ENCODE assay signal across 8 cellular contexts in the genomic region with DNA sequence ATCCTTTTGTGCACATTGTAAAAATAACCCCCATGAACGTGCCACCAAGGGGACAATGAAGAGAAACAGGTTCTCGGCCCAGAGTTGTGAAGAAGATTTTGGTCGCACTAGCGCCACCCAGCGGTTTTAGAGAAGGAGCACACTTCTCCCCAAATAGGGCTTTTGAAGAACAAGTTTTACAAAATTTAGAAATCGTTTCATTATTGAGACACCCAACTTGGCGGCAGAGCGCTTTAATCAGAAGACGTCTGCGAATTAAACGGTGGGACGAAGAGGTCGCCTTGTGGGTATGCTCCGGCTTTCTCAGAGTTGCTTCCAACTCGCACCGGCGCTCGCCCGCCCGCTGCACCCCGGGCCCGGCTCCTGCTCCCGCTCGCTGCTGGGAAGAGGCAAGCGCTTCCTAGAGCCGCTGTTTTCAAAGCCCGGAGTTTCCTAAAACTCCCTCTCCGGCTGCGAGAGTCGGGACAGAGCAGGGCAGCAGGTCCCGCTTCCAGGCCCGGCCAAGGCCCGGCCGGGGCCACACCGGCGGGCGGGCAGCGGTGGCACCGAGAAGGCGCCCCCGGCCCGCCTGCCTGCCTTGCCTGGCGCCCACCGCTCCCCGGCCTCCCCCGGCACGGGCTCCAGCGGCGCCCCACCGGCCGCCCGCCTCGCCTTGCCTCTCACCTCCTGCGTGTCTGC. TPM values are rescaled to one million over a fixed set of nuclear protein-coding genes. Genes with fewer than 3 reads are reported as not detected.
A peak's percentile ranks its signal among the peaks of the same experiment; 100 is the strongest.
DNase-seq lines count a peak whose midpoint lies in the region; ATAC-seq, FAIRE-seq and TF ChIP-seq lines count a peak whose summit lies in the region.

No MANE protein-coding gene starts in this region.

- FAIRE-seq in astrocyte (lab: Jason Lieb, UNC): no peak

- H2AFZ ChIP-seq in astrocyte (ENCODE audit: low read depth, low read length): peak overlapping the region; percentile 70

- H3K9me3 Mint-ChIP-seq in astrocyte (ENCODE audit: unreplicated experiment): peaks cover 13% of the 10 kb centered on the region

- DNase-seq in EH (ENCODE audit: low read depth): peak; percentile 76
- peak; percentile 45 for DNase-seq in KG1 (lab: John Stamatoyannopoulos, UW)
- peak; percentile 53 for DNase-seq in NOMO-1 treated with dmso at 0.1 percent for 144 hours (lab: John Stamatoyannopoulos, UW; ENCODE audit: unreplicated experiment)
- DNase-seq in astrocyte (ENCODE audit: low read depth): peak; percentile 45

- H3K36me3 ChIP-seq in astrocyte (ENCODE audit: insufficient read depth, low read length) (no peaks in the 10 kb centered on the region), iPS-20b (ENCODE audit: insufficient read depth, low read depth, low read length) (no peaks in the 10 kb centered on the region), skeletal muscle tissue (ENCODE audit: control insufficient read depth in 3 of 3, insufficient read depth in 3 of 3, low read length in 3 of 3) (no peaks in the 10 kb centered on the region)

- H3K9me3 ChIP-seq in astrocyte (ENCODE audit: insufficient read depth, low read depth, low read length) (no peaks in the 10 kb centered on the region), iPS-20b (ENCODE audit: insufficient read depth, low read depth, low read length) (no peaks in the 10 kb centered on the region; the same call in 1 of the 2 replicates), skeletal muscle tissue (ENCODE audit: control insufficient read depth in 3 of 3, low read length in 3 of 3) (no peaks in the 10 kb centered on the region)

- peak overlapping the region; percentile 28 for H3K9ac ChIP-seq in astrocyte (ENCODE audit: low read length)
- H3K9ac ChIP-seq in iPS-20b (ENCODE audit: low read depth, low read length): no peak overlapping the region
- no peak overlapping the region for H3K9ac ChIP-seq in skeletal muscle tissue (ENCODE audit: low read depth in 1 of 3, low read length in 3 of 3)

- H3K4me1 Mint-ChIP-seq in astrocyte (ENCODE audit: low read depth, unreplicated experiment): peaks cover 4% of the 10 kb centered on the region

- peak overlapping the region; percentile 86 for H3K4me2 ChIP-seq in astrocyte (ENCODE audit: low read length)

- peak overlapping the region; percentile 37 for H3K27ac Mint-ChIP-seq in astrocyte (ENCODE audit: unreplicated experiment)

- H4K20me1 ChIP-seq in astrocyte (ENCODE audit: insufficient read depth, low read length): no peaks in the 10 kb centered on the region

- ATAC-seq in HG02610 (IDR thresholded peaks at IDR 0.05; ENCODE audit: unreplicated experiment): no peak
- ATAC-seq in HG03439 (IDR thresholded peaks at IDR 0.05; ENCODE audit: unreplicated experiment): no peak

- peaks cover 5% of the 10 kb centered on the region for H3K36me3 Mint-ChIP-seq in astrocyte (ENCODE audit: low read depth, unreplicated experiment)

- H3K27ac ChIP-seq in astrocyte (ENCODE audit: low read depth, low read length): no peak overlapping the region
- no peak overlapping the region for H3K27ac ChIP-seq in iPS-20b (ENCODE audit: low read length)
- H3K27ac ChIP-seq in skeletal muscle tissue (ENCODE audit: low read depth, low read length): no peak overlapping the region

- TF ChIP-seq CTCF in astrocyte (IDR thresholded peaks at IDR 0.05; ENCODE audit: insufficient read depth, low read depth, low read length): peak; percentile 84

- H3K4me3 ChIP-seq in astrocyte (ENCODE audit: insufficient read depth, low read depth, low read length) (peak overlapping the region; percentile 56), iPS-20b (ENCODE audit: low read length) (peak overlapping the region; percentile 46; the same call in 1 of the 2 replicates), skeletal muscle tissue (ENCODE audit: low read length in 3 of 3) (peak overlapping the region; percentile 43 to 52 (median 49))

- H3K27me3 Mint-ChIP-seq in astrocyte (ENCODE audit: low read depth, unreplicated experiment): peaks cover 75% of the 10 kb centered on the region

- peak overlapping the region; percentile 83 for H3K4me3 Mint-ChIP-seq in astrocyte (ENCODE audit: unreplicated experiment)

- H3K4me1 ChIP-seq in astrocyte (ENCODE audit: insufficient read depth, low read length): peaks cover 7% of the 10 kb centered on the region
- H3K4me1 ChIP-seq in iPS-20b (ENCODE audit: insufficient read depth, low read length): peaks cover 4% of the 10 kb centered on the region; the same call in 1 of the 2 replicates
- peaks cover 5 to 22% (median 19%) of the 10 kb centered on the region in 3 donors for H3K4me1 ChIP-seq in skeletal muscle tissue (ENCODE audit: control insufficient read depth in 3 of 3, insufficient read depth in 3 of 3, low read length in 3 of 3)

- H3K27me3 ChIP-seq in astrocyte (ENCODE audit: insufficient read depth, low read length) (peaks cover 86% of the 10 kb centered on the region), iPS-20b (ENCODE audit: insufficient read depth, low read length) (peaks cover 100% of the 10 kb centered on the region), skeletal muscle tissue (ENCODE audit: control insufficient read depth in 3 of 3, insufficient read depth in 3 of 3, low read length in 3 of 3) (peaks cover 90 to 94% (median 91%) of the 10 kb centered on the region in 3 donors)

- H3K79me2 ChIP-seq in astrocyte (ENCODE audit: insufficient read depth, low read length): no peaks in the 10 kb centered on the region

RNA-seq across cellular contexts. Expression of a gene that starts 0.7 kb away (rescaled TPM):
- 0.11 TPM in 1 of 2 replicates, not detected in the other for total RNA-seq in astrocyte
- not detected for total RNA-seq in skeletal muscle tissue

RNA-seq across cellular contexts. Expression of a gene that starts 1.1 kb away (rescaled TPM):
- total RNA-seq in astrocyte (not detected in 2 replicates), skeletal muscle tissue (0.52 TPM)
